Comparison of ENCODE assay signal across 8 cellular contexts in genomic region chr10:30783939-30784500, GRCh38.
DNase-seq lines count a peak whose midpoint lies in the region; ATAC-seq and TF ChIP-seq lines count a peak whose summit lies in the region.

No MANE protein-coding gene starts in this region.

- no peak for TF ChIP-seq EP300 in ovary (IDR thresholded peaks at IDR 0.05)

- no peaks in the 10 kb centered on the region for H3K9me3 ChIP-seq in adipocyte (ENCODE audit: control insufficient read depth, low read length)
- no peaks in the 10 kb centered on the region for H3K9me3 ChIP-seq in cardiac muscle cell (ENCODE audit: low read depth)
- no peaks in the 10 kb centered on the region for H3K9me3 ChIP-seq in ovary
- H3K9me3 ChIP-seq in testis = no peaks in the 10 kb centered on the region

- no peak for TF ChIP-seq POLR2A in NB4 (IDR thresholded peaks at IDR 0.05; ENCODE audit: extremely low read depth, insufficient read length)
- TF ChIP-seq POLR2A in ovary (IDR thresholded peaks at IDR 0.05) = no peak
- no peak for TF ChIP-seq POLR2A in testis (IDR thresholded peaks at IDR 0.05)

- H3K4me1 ChIP-seq in adipocyte (ENCODE audit: control insufficient read depth, insufficient read depth, low read length) (peaks cover 38% of the 10 kb centered on the region), cardiac muscle cell (ENCODE audit: low read depth) (peaks cover 12% of the 10 kb centered on the region), ovary (ENCODE audit: insufficient read depth) (no peaks in the 10 kb centered on the region), testis (peaks cover 15% of the 10 kb centered on the region)

- intact Hi-C loops in ovary (cut with DNase I) (loop anchor here (2.0 to 10.0 kb wide), 5 partner anchors 351 to 1031 kb away; partner anchors contain the start of gene ZEB1 (in 2 of the 4)), testis (cut with DNase I; ENCODE audit: low total_unique reads) (loop anchor here (10.0 kb wide), 1 partner anchor 251 kb away; the partner anchor contains the start of gene ZNF438)

- ATAC-seq in GM21515 (IDR thresholded peaks at IDR 0.05; ENCODE audit: unreplicated experiment) = peak; percentile 39

- no peaks in the 10 kb centered on the region for H3K27me3 ChIP-seq in adipocyte (replicated peaks; ENCODE audit: control insufficient read depth, insufficient read depth, low read length)
- H3K27me3 ChIP-seq in cardiac muscle cell = peaks cover 3% of the 10 kb centered on the region
- H3K27me3 ChIP-seq in ovary = no peaks in the 10 kb centered on the region
- no peaks in the 10 kb centered on the region for H3K27me3 ChIP-seq in testis

- peak overlapping the region; percentile 95 for H3K9ac ChIP-seq in adipocyte (ENCODE audit: low read length)

- DNase-seq in C1 segment of cervical spinal cord (lab: John Stamatoyannopoulos, UW) (peak in 13 of 14 donors; percentile 30 to 89 (median 77)), NB4 (ENCODE audit: low read depth) (peak; percentile 90), T follicular helper cell (ENCODE audit: low read depth) (peak; percentile 71), adipocyte (ENCODE audit: low read depth) (peak; percentile 96), cardiac muscle cell (ENCODE audit: low read depth in 1 of 2, low spot score in 1 of 2) (peak; percentile 90 to 95), ovary (peak; percentile 87 to 93 (median 91)), testis (peak; percentile 86)

- H3K4me3 ChIP-seq in NB4 (ENCODE audit: low read depth, low read length) = peak overlapping the region; percentile 54
- peak overlapping the region; percentile 83 for H3K4me3 ChIP-seq in adipocyte (ENCODE audit: low read length)
- peak overlapping the region; percentile 75 for H3K4me3 ChIP-seq in cardiac muscle cell
- peak overlapping the region; percentile 42 for H3K4me3 ChIP-seq in ovary
- peak overlapping the region; percentile 17 to 70 for H3K4me3 ChIP-seq in testis

- peak; percentile 68 for TF ChIP-seq CTCF in NB4 (IDR thresholded peaks at IDR 0.05; ENCODE audit: low read depth, low read length)
- peak; percentile 93 for TF ChIP-seq CTCF in cardiac muscle cell (IDR thresholded peaks at IDR 0.05; ENCODE audit: low read depth, low read length)
- peak; percentile 72 to 93 (median 88) for TF ChIP-seq CTCF in ovary (IDR thresholded peaks at IDR 0.05)
- peak; percentile 75 to 86 (median 79) for TF ChIP-seq CTCF in testis (IDR thresholded peaks at IDR 0.05)

- H3K27ac ChIP-seq in cardiac muscle cell (peak overlapping the region; percentile 24), ovary (peak overlapping the region; percentile 89 to 95), testis (peak overlapping the region; percentile 68 to 94)

- WGBS in ovary, 3 donors = 1 to 2% (median 1%) methylated on average over 18 of the region's 18 CpGs
- WGBS in testis, 2 donors = 1% methylated on average over 18 of the region's 18 CpGs

- H3K36me3 ChIP-seq in adipocyte (ENCODE audit: control insufficient read depth, insufficient read depth, low read length, severe bottlenecking) = no peaks in the 10 kb centered on the region
- no peaks in the 10 kb centered on the region for H3K36me3 ChIP-seq in cardiac muscle cell
- H3K36me3 ChIP-seq in ovary = no peaks in the 10 kb centered on the region
- H3K36me3 ChIP-seq in testis (ENCODE audit: low read depth, missing control alignments) = no peaks in the 10 kb centered on the region

Comparison
In these comparisons a context has a peak if more than half of its experiments do, and no peak if none do; other contexts are left out.
1. Peak in every context shown above with its lines: DNase-seq, ATAC-seq, H3K4me3 ChIP-seq and H3K27ac ChIP-seq.
2. H3K27ac ChIP-seq: peak in every context shown above with its lines; median percentile 92 in ovary; 81 in testis; 24 in cardiac muscle cell.